10 cellular contexts compared by ENCODE assay signal in the genomic region with DNA sequence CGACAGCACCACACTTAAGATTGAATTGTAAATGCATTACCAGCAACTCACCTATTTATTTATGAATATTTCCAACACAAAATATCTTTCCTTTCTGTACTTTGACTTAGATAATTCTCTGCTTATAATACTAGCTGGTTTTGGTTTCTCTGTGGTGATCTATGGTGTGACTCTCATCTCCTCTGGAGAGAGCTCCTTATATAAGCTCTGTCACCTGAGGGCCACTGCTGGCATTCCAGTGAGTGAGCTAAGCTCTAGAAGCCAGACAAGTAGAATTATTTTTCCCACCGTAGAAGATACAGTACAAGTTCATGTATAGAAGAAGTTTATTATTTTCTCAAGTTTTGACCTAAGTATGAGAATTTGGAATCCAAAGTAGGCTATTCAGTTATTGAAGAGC.
DNase-seq lines count a peak whose midpoint lies in the region; ATAC-seq lines count a peak whose summit lies in the region.
"Had no signal": no experiment of that assay in that cellular context is flagged by ENCODE, and none has a peak within 500 bp of the region (broad histone marks: within the 10 kb centered on the region; RNA-seq: fewer than 3 reads in every experiment).

No MANE protein-coding gene starts in this region.

- H3K9me3 Mint-ChIP-seq in activated T-cell treated with anti-CD3 and anti-CD28 coated beads, Interleukin-2, amount 50 U/mL, for 4 hours, result no peaks in the 10 kb centered on the region
- no peaks in the 10 kb centered on the region for H3K9me3 Mint-ChIP-seq in activated naive CD8-positive, alpha-beta T cell treated with anti-CD3 and anti-CD28 coated beads, Interleukin-2, amount 10 ng/mL, durations not matched to agents 7 days and 5 days
- H3K9me3 Mint-ChIP-seq in stimulated activated naive CD8-positive, alpha-beta T cell treated with anti-CD3 and anti-CD28 coated beads, Interleukin-15, amount 100 ng/mL, for 72 hours, result no peaks in the 10 kb centered on the region
- H3K9me3 Mint-ChIP-seq: type B pancreatic cell had no signal

- POLR2A ChIA-PET in activated naive CD8-positive, alpha-beta T cell treated with anti-CD3 and anti-CD28 coated beads, Interleukin-2, amount 10 ng/mL, durations not matched to agents 7 days and 5 days (lab: Charles Lee), result interaction anchor here (1.0 to 3.2 kb wide), 4 partner anchors 10 to 122 kb away, joined by 3 to 14 read pairs (median 6); partner anchors contain the start of gene CDC42SE2

- peak in 1 of 2 donors; percentile 22 for ATAC-seq in activated T-cell treated with anti-CD3 and anti-CD28 coated beads, Interleukin-2, amount 50 U/mL, for 4 hours
- ATAC-seq in HG03342 (IDR thresholded peaks at IDR 0.05; ENCODE audit: unreplicated experiment), result peak; percentile 38
- peak; percentile 32 for ATAC-seq in activated naive CD8-positive, alpha-beta T cell treated with anti-CD3 and anti-CD28 coated beads, Interleukin-2, amount 10 ng/mL, durations not matched to agents 7 days and 5 days (ENCODE audit: low read depth)
- no peak for ATAC-seq in stimulated activated naive CD8-positive, alpha-beta T cell treated with anti-CD3 and anti-CD28 coated beads, Interleukin-15, amount 100 ng/mL, for 72 hours
- ATAC-seq in HG02623 (IDR thresholded peaks at IDR 0.05; ENCODE audit: unreplicated experiment), result no peak

- peaks cover 91% of the 10 kb centered on the region for H3K4me1 Mint-ChIP-seq in activated T-cell treated with anti-CD3 and anti-CD28 coated beads, Interleukin-2, amount 50 U/mL, for 4 hours (ENCODE audit: low read depth)
- peaks cover 55% of the 10 kb centered on the region for H3K4me1 Mint-ChIP-seq in activated naive CD8-positive, alpha-beta T cell treated with anti-CD3 and anti-CD28 coated beads, Interleukin-2, amount 10 ng/mL, durations not matched to agents 7 days and 5 days
- H3K4me1 Mint-ChIP-seq in stimulated activated naive CD8-positive, alpha-beta T cell treated with anti-CD3 and anti-CD28 coated beads, Interleukin-15, amount 100 ng/mL, for 72 hours, result peaks cover 92% of the 10 kb centered on the region

- peak overlapping the region; percentile 80 for H3K27ac Mint-ChIP-seq in activated naive CD8-positive, alpha-beta T cell treated with anti-CD3 and anti-CD28 coated beads, Interleukin-2, amount 10 ng/mL, durations not matched to agents 7 days and 5 days
- peak overlapping the region; percentile 79 to 89 for H3K27ac Mint-ChIP-seq in stimulated activated naive CD8-positive, alpha-beta T cell treated with anti-CD3 and anti-CD28 coated beads, Interleukin-15, amount 100 ng/mL, for 72 hours
- H3K27ac Mint-ChIP-seq: type B pancreatic cell had no signal

- H3K27me3 Mint-ChIP-seq in activated T-cell treated with anti-CD3 and anti-CD28 coated beads, Interleukin-2, amount 50 U/mL, for 4 hours (ENCODE audit: low read depth), result no peaks in the 10 kb centered on the region
- no peaks in the 10 kb centered on the region for H3K27me3 Mint-ChIP-seq in activated naive CD8-positive, alpha-beta T cell treated with anti-CD3 and anti-CD28 coated beads, Interleukin-2, amount 10 ng/mL, durations not matched to agents 7 days and 5 days
- no peaks in the 10 kb centered on the region for H3K27me3 Mint-ChIP-seq in stimulated activated naive CD8-positive, alpha-beta T cell treated with anti-CD3 and anti-CD28 coated beads, Interleukin-15, amount 100 ng/mL, for 72 hours
- H3K27me3 Mint-ChIP-seq: type B pancreatic cell had no signal

- peak overlapping the region; percentile 9 for H3K4me3 Mint-ChIP-seq in activated T-cell treated with anti-CD3 and anti-CD28 coated beads, Interleukin-2, amount 50 U/mL, for 4 hours
- peak overlapping the region; percentile 36 for H3K4me3 Mint-ChIP-seq in activated naive CD8-positive, alpha-beta T cell treated with anti-CD3 and anti-CD28 coated beads, Interleukin-2, amount 10 ng/mL, durations not matched to agents 7 days and 5 days
- H3K4me3 Mint-ChIP-seq in stimulated activated naive CD8-positive, alpha-beta T cell treated with anti-CD3 and anti-CD28 coated beads, Interleukin-15, amount 100 ng/mL, for 72 hours, result peak overlapping the region; percentile 28 to 38
- H3K4me3 Mint-ChIP-seq: type B pancreatic cell had no signal

- peaks cover 23% of the 10 kb centered on the region for H3K36me3 Mint-ChIP-seq in activated T-cell treated with anti-CD3 and anti-CD28 coated beads, Interleukin-2, amount 50 U/mL, for 4 hours (ENCODE audit: insufficient read depth)
- peaks cover 24% of the 10 kb centered on the region for H3K36me3 Mint-ChIP-seq in activated naive CD8-positive, alpha-beta T cell treated with anti-CD3 and anti-CD28 coated beads, Interleukin-2, amount 10 ng/mL, durations not matched to agents 7 days and 5 days

- no peak for DNase-seq in activated T-cell treated with anti-CD3 and anti-CD28 coated beads, Interleukin-2, amount 50 U/mL, for 4 hours
- DNase-seq in activated T-cell treated with anti-CD3 and anti-CD28 coated beads, Interleukin-2, amount 50 U/mL, for 1 hour, result no peak
- no peak for DNase-seq in activated naive CD8-positive, alpha-beta T cell treated with anti-CD3 and anti-CD28 coated beads, Interleukin-2, amount 10 ng/mL, durations not matched to agents 7 days and 5 days
- DNase-seq in stimulated activated naive CD8-positive, alpha-beta T cell treated with anti-CD3 and anti-CD28 coated beads, Interleukin-15, amount 100 ng/mL, for 72 hours, result no peak
- no peak for DNase-seq in ecto neural progenitor cell (ENCODE audit: low spot score)
- no peak for DNase-seq in COLO829 (ENCODE audit: low spot score)
- DNase-seq: amygdala had no signal

Comparison
In these comparisons a context has a peak if more than half of its experiments do, and no peak if none do; other contexts are left out.
1. ATAC-seq: peak in HG03342 (single experiment) and activated naive CD8-positive, alpha-beta T cell treated with anti-CD3 and anti-CD28 coated beads, Interleukin-2, amount 10 ng/mL, durations not matched to agents 7 days and 5 days (single experiment); none in stimulated activated naive CD8-positive, alpha-beta T cell treated with anti-CD3 and anti-CD28 coated beads, Interleukin-15, amount 100 ng/mL, for 72 hours (single experiment) and HG02623 (single experiment).
2. Peak in every context shown above with its lines, with median percentiles within 50 percentile points of each other: H3K4me3 Mint-ChIP-seq.